Comparison of ENCODE assay signal across 8 cellular contexts in the genomic region with DNA sequence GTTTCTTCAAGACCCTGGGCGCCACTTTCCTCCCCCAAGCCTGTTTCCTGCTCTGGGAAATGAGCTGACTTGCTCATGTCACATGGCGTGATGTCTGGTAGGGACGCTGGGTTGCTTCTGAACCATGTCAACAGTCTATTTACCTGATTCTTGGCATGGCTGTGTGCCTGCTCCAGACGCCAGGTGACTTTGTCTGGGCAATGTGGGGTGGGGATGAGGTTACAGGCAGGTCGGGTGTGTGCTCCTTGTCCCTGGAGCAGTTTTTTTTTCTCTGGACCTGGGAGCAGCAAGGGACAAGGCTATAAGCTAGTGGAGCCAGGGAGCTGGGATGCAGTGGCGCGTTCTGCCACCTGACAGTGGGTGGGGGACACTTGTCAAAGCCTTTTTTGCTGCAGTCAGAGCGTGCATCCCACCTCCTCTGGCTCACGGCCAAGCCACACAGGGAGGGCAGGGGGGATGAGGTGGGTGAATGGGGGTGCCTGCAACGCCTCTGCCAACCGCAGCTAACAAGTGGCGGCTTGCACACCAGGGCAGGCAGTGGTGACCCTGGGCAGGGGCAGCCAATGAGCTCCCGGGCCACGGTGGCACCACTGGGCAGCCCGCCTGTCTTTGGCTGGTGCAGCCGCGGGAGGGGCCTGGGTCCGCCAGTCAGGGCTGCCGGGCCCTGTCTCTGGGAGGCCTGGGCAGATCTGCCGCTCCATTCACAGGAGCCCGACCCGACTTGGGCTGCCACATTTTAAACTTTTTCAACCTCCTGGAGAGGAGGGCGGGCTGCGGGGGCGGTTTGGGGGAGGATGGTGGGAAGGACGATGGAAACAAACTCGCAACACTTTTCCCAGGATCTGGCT. TPM values are rescaled to one million over a fixed set of nuclear protein-coding genes. Genes with fewer than 3 reads are reported as not detected.
A peak's percentile ranks its signal among the peaks of the same experiment; 100 is the strongest.
DNase-seq lines count a peak whose midpoint lies in the region; ATAC-seq, FAIRE-seq and TF ChIP-seq lines count a peak whose summit lies in the region.

No MANE protein-coding gene starts in this region.

- H3K9ac ChIP-seq in HCT116 (ENCODE audit: low read length) (peak overlapping the region; percentile 68), GM12878 (ENCODE audit: control insufficient read depth, insufficient read depth, low read length) (peak overlapping the region; percentile 78), iPS-15b (ENCODE audit: low read depth, low read length) (peak overlapping the region; percentile 60)

- H3K9me3 ChIP-seq in HCT116 (ENCODE audit: control insufficient read depth in 1 of 2, insufficient read depth in 1 of 2, low read depth in 1 of 2, low read length in 2 of 2), result no peaks in the 10 kb centered on the region
- no peaks in the 10 kb centered on the region for H3K9me3 ChIP-seq in GM12878 (replicated peaks; ENCODE audit: control insufficient read depth, insufficient read depth, low read length)
- H3K9me3 ChIP-seq in iPS-15b (ENCODE audit: control insufficient read depth, insufficient read depth, low read length), result no peaks in the 10 kb centered on the region
- H3K9me3 ChIP-seq in gastrocnemius medialis, result no peaks in the 10 kb centered on the region

- H3K4me2 ChIP-seq in HCT116 (ENCODE audit: low read length) (peak overlapping the region; percentile 81), GM12878 (ENCODE audit: control insufficient read depth, insufficient read depth) (peak overlapping the region; percentile 72)

- CTCF ChIA-PET in HCT116 (lab: Charles Lee), result interaction anchor here (0.8 to 1.5 kb wide), 14 partner anchors 8 to 436 kb away, joined by 3 to 15 read pairs (median 4); partner anchors contain the start of gene DDIT4
- CTCF ChIA-PET in GM12878 (lab: Yijun Ruan, JAX), result interaction anchor here (0.8 to 16.6 kb wide), 14 partner anchors 9 to 347 kb away, joined by 3 to 275 read pairs (median 6); partner anchors contain the start of genes ANAPC16, ASCC1 and DDIT4

- H3K27ac ChIP-seq in HCT116 (ENCODE audit: low read depth, low read length) (peak overlapping the region; percentile 92), GM12878 (ENCODE audit: control insufficient read depth, insufficient read depth) (peak overlapping the region; percentile 95), gastrocnemius medialis (peak overlapping the region; percentile 85 to 95 (median 90))

- no peak for TF ChIP-seq RAD21 in HCT116 (IDR thresholded peaks at IDR 0.05; ENCODE audit: low read depth)
- TF ChIP-seq RAD21 in GM12878 (IDR thresholded peaks at IDR 0.05; ENCODE audit: insufficient read depth, low read depth, low read length), result no peak

- in situ Hi-C loops in GM12878 (cut with MboI), result loop anchor here (10.0 kb wide), 1 partner anchor 437 kb away; no protein-coding TSS in a partner anchor
- in situ Hi-C loops in gastrocnemius medialis (cut with MboI; ENCODE audit: low sequenced_read_pairs in 4 of 4), result loop anchor here (10.0 to 25.0 kb wide), 6 partner anchors 117 to 377 kb away; partner anchors contain the start of genes CHST3 (in 3 of the 4), ANAPC16 (in 2 of the 4) and ASCC1 (in 2 of the 4)

- no peak overlapping the region for H2AFZ ChIP-seq in HCT116 (ENCODE audit: low read depth, low read length, poor library complexity, severe bottlenecking)
- peak overlapping the region; percentile 9 for H2AFZ ChIP-seq in GM12878 (ENCODE audit: control insufficient read depth, low read depth, low read length)

- FAIRE-seq in GM12878 (lab: Jason Lieb, UNC) (no peak), D721Med (lab: Jason Lieb, UNC) (no peak)

- POLR2A ChIA-PET in HCT116 (lab: Charles Lee) (interaction anchor here (0.6 to 12.3 kb wide), 19 partner anchors 8 to 916 kb away, joined by 3 to 274 read pairs (median 4); partner anchors contain the start of genes ANAPC16, ASCC1, DDIT4 and DNAJB12), GM12878 (lab: Charles Lee) (interaction anchor here (0.6 to 8.0 kb wide), 24 partner anchors 11 to 281 kb away, joined by 3 to 120 read pairs (median 4); partner anchors contain the start of genes ANAPC16, ASCC1 and DDIT4)

- H3K4me3 ChIP-seq in HCT116 (replicated peaks in 1 of 2; ENCODE audit: low read depth in 1 of 2, low read length in 2 of 2), result peak overlapping the region; percentile 22 to 28
- H3K4me3 ChIP-seq in GM12878, result 0 out of 2 replicates have a peak overlapping the region, but pooled peaks have one; percentile 4
- peak overlapping the region; percentile 37 for H3K4me3 ChIP-seq in iPS-15b (ENCODE audit: low read depth, low read length)
- peak overlapping the region in 1 of 4 donors; percentile 1 for H3K4me3 ChIP-seq in gastrocnemius medialis

- intact Hi-C loops in HCT116 (cut with micrococcal nuclease), result no loop called here
- intact Hi-C loops in GM12878 (cut with micrococcal nuclease; ENCODE audit: unreplicated experiment), result no loop called here
- intact Hi-C loops in gastrocnemius medialis (cut with DNase I; ENCODE audit: low total_unique reads), result loop anchor here (10.0 kb wide), 1 partner anchor 437 kb away; no protein-coding TSS in a partner anchor

- H3K36me3 ChIP-seq in HCT116 (ENCODE audit: control insufficient read depth in 1 of 2, insufficient read depth in 2 of 2, low read length in 2 of 2), result no peaks in the 10 kb centered on the region; a peak in 1 of 4 replicates
- H3K36me3 ChIP-seq in GM12878 (ENCODE audit: control insufficient read depth in 2 of 2, insufficient read depth in 2 of 2, low read length in 1 of 2), result peaks cover 9 to 14% of the 10 kb centered on the region in 2 experiments; a peak in 3 of 4 replicates
- H3K36me3 ChIP-seq in iPS-15b (ENCODE audit: control insufficient read depth, insufficient read depth, low read length), result peaks cover 19% of the 10 kb centered on the region
- H3K36me3 ChIP-seq in gastrocnemius medialis, result peaks cover 0 to 11% of the 10 kb centered on the region in 2 donors

- TF ChIP-seq EP300 in GM12878 (IDR thresholded peaks at IDR 0.05; ENCODE audit: borderline replicate concordance in 1 of 2, control insufficient read depth in 1 of 2, low read depth in 2 of 2, low read length in 2 of 2), result peak; percentile 31 to 85; a peak in 3 of 4 replicates

- peak; percentile 36 for TF ChIP-seq POLR2A in HCT116 (IDR thresholded peaks at IDR 0.05; ENCODE audit: borderline replicate concordance, extremely low read depth, insufficient read depth, insufficient read length)
- TF ChIP-seq POLR2A in GM12878 (IDR thresholded peaks at IDR 0.05; ENCODE audit: low read depth, low read length), result peak; percentile 68
- peak; percentile 13 to 39 for TF ChIP-seq POLR2A in gastrocnemius medialis (IDR thresholded peaks at IDR 0.05)

- WGBS in GM12878 (ENCODE audit: insufficient coverage, insufficient replicate concordance, low lambda C conversion rate, missing lambda C conversion rate), result 3% methylated on average over 27 of the region's 27 CpGs

- H3K27me3 ChIP-seq in HCT116 (ENCODE audit: insufficient read depth, low read length), result no peaks in the 10 kb centered on the region
- H3K27me3 ChIP-seq in GM12878 (replicated peaks in 1 of 2; ENCODE audit: control insufficient read depth in 2 of 2, insufficient read depth in 2 of 2, low read length in 1 of 2), result no peaks in the 10 kb centered on the region
- no peaks in the 10 kb centered on the region for H3K27me3 ChIP-seq in iPS-15b (ENCODE audit: control insufficient read depth, insufficient read depth, low read length)
- H3K27me3 ChIP-seq in gastrocnemius medialis, result no peaks in the 10 kb centered on the region

- H4K20me1 ChIP-seq in HCT116 (ENCODE audit: insufficient read depth), result no peaks in the 10 kb centered on the region
- H4K20me1 ChIP-seq in GM12878 (ENCODE audit: control insufficient read depth, insufficient read depth), result no peaks in the 10 kb centered on the region

- H3K79me2 ChIP-seq in HCT116 (ENCODE audit: insufficient read depth, low read length) (no peaks in the 10 kb centered on the region), GM12878 (ENCODE audit: control insufficient read depth, insufficient read depth, low read length) (no peaks in the 10 kb centered on the region; the same call in 1 of the 2 replicates)

- peaks cover 49 to 63% of the 10 kb centered on the region in 2 experiments for H3K4me1 ChIP-seq in HCT116 (ENCODE audit: control insufficient read depth in 1 of 2, insufficient read depth in 2 of 2, low read length in 2 of 2)
- peaks cover 76% of the 10 kb centered on the region for H3K4me1 ChIP-seq in GM12878 (ENCODE audit: control insufficient read depth, insufficient read depth, low read length)
- peaks cover 7% of the 10 kb centered on the region for H3K4me1 ChIP-seq in iPS-15b (ENCODE audit: control insufficient read depth, insufficient read depth, low read length)
- peaks cover 73 to 76% of the 10 kb centered on the region in 2 donors for H3K4me1 ChIP-seq in gastrocnemius medialis

- TF ChIP-seq CTCF in HCT116 (IDR thresholded peaks at IDR 0.05 in 2 of 3, conservative IDR thresholded peaks at IDR 0.05 in 1 of 3; ENCODE audit: borderline replicate concordance in 1 of 3, insufficient read depth in 1 of 3, low read depth in 2 of 3, low read length in 2 of 3) (peak in 2 of 3 experiments; percentile 38 to 50; a peak in 3 of 6 replicates), GM12878 (IDR thresholded peaks at IDR 0.05 in 2 of 3, conservative IDR thresholded peaks at IDR 0.05 in 1 of 3; ENCODE audit: control insufficient read depth in 2 of 3, extremely low read depth in 1 of 3, insufficient read depth in 1 of 3, low read depth in 3 of 3, low read length in 3 of 3) (peak; percentile 1 to 50 (median 13); a peak in 1 of 6 replicates), gastrocnemius medialis (IDR thresholded peaks at IDR 0.05 in 4 of 5, conservative IDR thresholded peaks at IDR 0.05 in 1 of 5) (peak in 3 of 5 experiments; percentile 28 to 38 (median 35)), D721Med (IDR thresholded peaks at IDR 0.05; ENCODE audit: insufficient read depth, missing control alignments) (no peak)

- RAD21 ChIA-PET in HCT116 (lab: Charles Lee; ENCODE audit: low non-redundant PET in 1 of 2, low total read pairs in 2 of 2, uncharacterized antibody in 2 of 2, unreplicated experiment in 2 of 2), result interaction anchor here (0.5 to 1.5 kb wide), 8 partner anchors 11 to 206 kb away, joined by 3 to 4 read pairs (median 3); partner anchors contain the start of gene DDIT4 (in 1 of the 2)
- RAD21 ChIA-PET in GM12878 (lab: Charles Lee; ENCODE audit: unreplicated experiment), result interaction anchor here (0.6 to 11.6 kb wide), 16 partner anchors 12 to 283 kb away, joined by 3 to 170 read pairs (median 9); partner anchors contain the start of gene DDIT4

- DNase-seq in DMS79 (lab: John Stamatoyannopoulos, UW) (peak; percentile 91), HCT116 (ENCODE audit: low read depth, low spot score) (peak; percentile 80), NCI-H146 treated with DMSO at 0.1 percent for 48 hours (lab: John Stamatoyannopoulos, UW; ENCODE audit: unreplicated experiment) (peak; percentile 93), T-helper 9 cell (peak; percentile 80), GM12878 (ENCODE audit: low read depth, low spot score) (peak; percentile 96), gastrocnemius medialis (peak; percentile 67 to 78), D721Med (ENCODE audit: insufficient read length, low spot score) (no peak)

- SMC1A ChIA-PET in GM12878 (lab: Charles Lee; ENCODE audit: uncharacterized antibody, unreplicated experiment), result interaction anchor here (0.7 to 9.7 kb wide), 17 partner anchors 10 to 262 kb away, joined by 3 to 140 read pairs (median 4); partner anchors contain the start of genes ANAPC16, ASCC1 and DDIT4

- no peaks in the 10 kb centered on the region for H3K9me2 ChIP-seq in HCT116 (ENCODE audit: insufficient read depth)

- ATAC-seq in HCT116 (peak; percentile 92), GM12878 (peak; percentile 80), gastrocnemius medialis (peak; percentile 2 to 33)

- no TSS peak for BruUV-seq in HCT116 (replicated peaks; lab: Mats Ljungman, UMichigan)
- TSS peak; percentile 51 for BruUV-seq in GM12878 (replicated peaks; lab: Mats Ljungman, UMichigan)

RNA-seq across cellular contexts. Expression of gene DNAJB12, which starts 22.9 kb away (rescaled TPM):
- total RNA-seq in HCT116 (2021; ENCODE audit: unreplicated experiment) (25.8 TPM), GM12878 (2014; rRNA removed) (27.0 and 29.9 TPM in 2 replicates), GM12878 (2014; rRNA removed; fragmentation: Illumina TruSeq; extraction: Trizol) (16.0 and 18.0 TPM in 2 replicates), GM12878 (2021) (26.9 and 27.7 TPM in 2 replicates), gastrocnemius medialis (10 to 100 TPM; 35.8 to 49.7 (median 39.0) TPM)
- 19.8 and 23.4 TPM in 2 replicates for polyA plus RNA-seq in HCT116 (2012)
- 25.8 and 26.5 TPM in 2 replicates for total RNA-seq in GM12878 (2013; cell fraction: nucleolus; rRNA removed)
- polyA plus RNA-seq in GM12878 (2011; ENCODE audit: low read depth), result 8.5 TPM
- polyA plus RNA-seq in GM12878 (2011; rRNA removed) (4.5 and 10.7 TPM in 2 replicates), GM12878 (2014; fragmentation: Illumina TruSeq; extraction: Trizol) (11.1 and 19.3 TPM in 2 replicates), GM12878 (2014; fragmentation: Nextera tagmentation; extraction: Ambion mirVana) (1 to 10 TPM; 4.6 to 7.6 TPM), GM12878 (2014; rRNA removed) (18.4 and 22.7 TPM in 2 replicates), GM12878 (2016; fragmentation: Nextera tagmentation; extraction: Ambion mirVana) (10 to 100 TPM; 28.7 to 31.6 TPM)
- 13.3 and 15.1 TPM in 2 replicates for polyA plus RNA-seq in GM12878 (2011; cell fraction: cytosol; rRNA removed)
- 27.0 and 29.8 TPM in 2 replicates for polyA plus RNA-seq in GM12878 (2011; cell fraction: nucleus; rRNA removed)
- polyA plus RNA-seq in GM12878 (2012), result 13.1 and 16.0 TPM in 2 replicates
- 7.8 and 11.3 TPM in 2 replicates for polyA minus RNA-seq in GM12878 (2011; rRNA and poly(A)+ RNA removed)
- 6.5 and 9.6 TPM in 2 replicates for polyA minus RNA-seq in GM12878 (2011; cell fraction: cytosol; rRNA and poly(A)+ RNA removed)
- polyA minus RNA-seq in GM12878 (2011; cell fraction: nucleus; rRNA and poly(A)+ RNA removed), result 9.7 and 19.6 TPM in 2 replicates

RNA-seq across cellular contexts. Expression of gene DDIT4, which starts 58.1 kb away (rescaled TPM):
- total RNA-seq in HCT116 (2021; ENCODE audit: unreplicated experiment) (462 TPM), GM12878 (2014; rRNA removed) (227 and 228 TPM in 2 replicates), GM12878 (2014; rRNA removed; fragmentation: Illumina TruSeq; extraction: Trizol) (75.4 and 76.9 TPM in 2 replicates), GM12878 (2021) (192 and 210 TPM in 2 replicates), gastrocnemius medialis (100 to 1,000 TPM; 296 to 667 (median 319) TPM)
- 1,030 and 1,103 TPM in 2 replicates for polyA plus RNA-seq in HCT116 (2012)
- 278 and 329 TPM in 2 replicates for total RNA-seq in GM12878 (2013; cell fraction: nucleolus; rRNA removed)
- polyA plus RNA-seq in GM12878 (2011; ENCODE audit: low read depth), result 31.9 TPM
- polyA plus RNA-seq in GM12878 (2011; rRNA removed) (181 and 277 TPM in 2 replicates), GM12878 (2014; fragmentation: Illumina TruSeq; extraction: Trizol) (35.2 and 44.5 TPM in 2 replicates), GM12878 (2014; fragmentation: Nextera tagmentation; extraction: Ambion mirVana) (1 to 10 TPM; 2.1 to 5.0 TPM), GM12878 (2014; rRNA removed) (174 and 190 TPM in 2 replicates), GM12878 (2016; fragmentation: Nextera tagmentation; extraction: Ambion mirVana) (100 to 1,000 TPM; 245 to 268 TPM)
- polyA plus RNA-seq in GM12878 (2011; cell fraction: cytosol; rRNA removed), result 307 and 319 TPM in 2 replicates
- 445 and 463 TPM in 2 replicates for polyA plus RNA-seq in GM12878 (2011; cell fraction: nucleus; rRNA removed)
- polyA plus RNA-seq in GM12878 (2012), result 108 and 193 TPM in 2 replicates
- 219 and 366 TPM in 2 replicates for polyA minus RNA-seq in GM12878 (2011; rRNA and poly(A)+ RNA removed)
- 187 and 217 TPM in 2 replicates for polyA minus RNA-seq in GM12878 (2011; cell fraction: cytosol; rRNA and poly(A)+ RNA removed)
- polyA minus RNA-seq in GM12878 (2011; cell fraction: nucleus; rRNA and poly(A)+ RNA removed), result 480 and 614 TPM in 2 replicates

Comparison
In these comparisons a context has a peak if more than half of its experiments do, and no peak if none do; other contexts are left out.
1. ATAC-seq: peak in every context shown above with its lines; median percentile 92 in HCT116; 80 in GM12878; 18 in gastrocnemius medialis.